ENCODE assay signal across 18 cellular contexts in genomic region chr1:99726818-99727217, GRCh38. TPM values are rescaled to one million over a fixed set of nuclear protein-coding genes. Genes with fewer than 3 reads are reported as not detected.
DNase-seq lines count a peak whose midpoint lies in the region; ATAC-seq and TF ChIP-seq lines count a peak whose summit lies in the region.
"Had no signal": no experiment of that assay in that cellular context is flagged by ENCODE, and none has a peak within 500 bp of the region (broad histone marks: within the 10 kb centered on the region; RNA-seq: fewer than 3 reads in every experiment).

No MANE protein-coding gene starts in this region.

- H3K36me3 ChIP-seq in SK-N-SH (replicated peaks in 1 of 2; ENCODE audit: control insufficient read depth in 1 of 2, insufficient read depth in 2 of 2, low read length in 1 of 2) (no peaks in the 10 kb centered on the region), right lobe of liver (peaks cover 0 to 40% (median 7%) of the 10 kb centered on the region in 4 donors), transverse colon (no peaks in the 10 kb centered on the region)
- H3K36me3 ChIP-seq: BLaER1, HAP-1 had no signal

- H3K27me3 ChIP-seq in SK-N-SH (ENCODE audit: insufficient read depth) (no peaks in the 10 kb centered on the region), right lobe of liver (no peaks in the 10 kb centered on the region), transverse colon (no peaks in the 10 kb centered on the region)
- H3K27me3 ChIP-seq: BLaER1 had no signal

- no peaks in the 10 kb centered on the region for H3K79me2 ChIP-seq in SK-N-SH (ENCODE audit: insufficient read depth)

- H3F3A ChIP-seq in SK-N-SH (replicated peaks; ENCODE audit: insufficient read depth) = peaks cover 30% of the 10 kb centered on the region

- H3K9ac ChIP-seq in SK-N-SH = no peak overlapping the region
- H3K9ac ChIP-seq: BLaER1 had no signal

- DNase-seq in SK-N-SH (no peak), left colon (peak in 1 of 2 donors; percentile 12), right lobe of liver (no peak), transverse colon (peak; percentile 22), midbrain (lab: John Stamatoyannopoulos, UW) (no peak)
- DNase-seq: CD4-positive, alpha-beta memory T cell; DMS153; DMS79; GDM1; IMR-90 had no signal

- H3K4me3 ChIP-seq in SK-N-SH (ENCODE audit: low read depth in 2 of 2, low read length in 1 of 2) (no peak overlapping the region), right lobe of liver (no peak overlapping the region), transverse colon (no peak overlapping the region)
- H3K4me3 ChIP-seq: A549, BLaER1, HAP-1 had no signal

- H3K4me2 ChIP-seq in SK-N-SH = no peak overlapping the region
- H3K4me2 ChIP-seq: A549, BLaER1 had no signal

- TF ChIP-seq POLR2A in right lobe of liver (IDR thresholded peaks at IDR 0.05) (no peak), transverse colon (IDR thresholded peaks at IDR 0.05) (no peak)

- 92% methylated on average over 2 of the region's 2 CpGs for WGBS in SK-N-SH (ENCODE audit: low lambda C conversion rate)
- WGBS in right lobe of liver (ENCODE audit: insufficient coverage, low coverage, low lambda C conversion rate, missing lambda C conversion rate) = 26% methylated on average over 2 of the region's 2 CpGs
- WGBS in transverse colon (ENCODE audit: low coverage in 1 of 2), 2 donors = 47 to 49% methylated on average over 2 of the region's 2 CpGs

- no peaks in the 10 kb centered on the region for H3K9me3 ChIP-seq in SK-N-SH
- H3K9me3 ChIP-seq in right lobe of liver = no peaks in the 10 kb centered on the region
- H3K9me3 ChIP-seq in transverse colon = no peaks in the 10 kb centered on the region
- H3K9me3 ChIP-seq: A549, BLaER1, HAP-1 had no signal

- H3K9me2 ChIP-seq in SK-N-SH = no peaks in the 10 kb centered on the region

- TF ChIP-seq EP300 in SK-N-SH (IDR thresholded peaks at IDR 0.05; ENCODE audit: borderline replicate concordance in 1 of 2, low read depth in 1 of 2, low read length in 1 of 2) (no peak), transverse colon (IDR thresholded peaks at IDR 0.05; ENCODE audit: low read depth) (no peak)

- POLR2A ChIA-PET in SK-N-SH (lab: Yijun Ruan, JAX) = no interaction called here

- intact Hi-C loops in left colon (cut with DNase I, micrococcal nuclease) = no loop called here
- intact Hi-C loops in right lobe of liver (cut with DNase I) = no loop called here
- intact Hi-C loops in transverse colon (cut with DNase I; ENCODE audit: low total_unique reads) = no loop called here

- H4K20me1 ChIP-seq in SK-N-SH (ENCODE audit: insufficient read depth) = no peaks in the 10 kb centered on the region
- H4K20me1 ChIP-seq: BLaER1 had no signal

- CTCF ChIA-PET in SK-N-SH (lab: Yijun Ruan, JAX) = interaction anchor here (0.5 to 1.0 kb wide), 3 partner anchors 20 to 1217 kb away, joined by 3 to 4 read pairs (median 3); no protein-coding TSS in a partner anchor

- TF ChIP-seq CTCF in SK-N-SH (IDR thresholded peaks at IDR 0.05) (no peak), right lobe of liver (IDR thresholded peaks at IDR 0.05) (no peak), transverse colon (IDR thresholded peaks at IDR 0.05) (no peak)

- in situ Hi-C loops in transverse colon (cut with MboI; ENCODE audit: low pct_ligation_motif_present in 1 of 4, low pct_unique_long_range_greater_than_20kb in 1 of 4, low sequenced_read_pairs in 3 of 4) = no loop called here

- H3K27ac ChIP-seq in SK-N-SH (ENCODE audit: low read depth in 2 of 2, low read length in 1 of 2) (no peak overlapping the region), right lobe of liver (no peak overlapping the region), transverse colon (peak overlapping the region in 1 of 4 donors; percentile 29)
- H3K27ac ChIP-seq: 22Rv1, A549, BLaER1, HL-60 had no signal

- ATAC-seq in SK-N-SH treated with all-trans-retinoic acid at 6 μM for 48 hours (no peak), left colon (peak; percentile 98), right lobe of liver (peak; percentile 70 to 88 (median 81)), HG02588 (IDR thresholded peaks at IDR 0.05; ENCODE audit: unreplicated experiment) (no peak), GM21390 (IDR thresholded peaks at IDR 0.05; ENCODE audit: unreplicated experiment) (no peak)
- ATAC-seq: A549 had no signal

- peak overlapping the region; percentile 37; the same call in 1 of the 2 replicates for H2AFZ ChIP-seq in SK-N-SH (ENCODE audit: low read depth)

- H3K4me1 ChIP-seq in SK-N-SH (ENCODE audit: control insufficient read depth in 1 of 2, insufficient read depth in 2 of 2, low read depth in 1 of 2, low read length in 1 of 2) (peaks cover 0 to 25% of the 10 kb centered on the region in 2 experiments; a peak in 2 of 4 replicates), right lobe of liver (peaks cover 0 to 23% (median 1%) of the 10 kb centered on the region in 4 donors), transverse colon (peaks cover 0 to 10% (median 0%) of the 10 kb centered on the region in 4 donors)
- H3K4me1 ChIP-seq: A549, HAP-1 had no signal

- no peak for TF ChIP-seq RAD21 in SK-N-SH (IDR thresholded peaks at IDR 0.05; ENCODE audit: low read length)

TF ChIP-seq in SK-N-SH, 30 proteins besides CTCF, POLR2A, EP300 and RAD21 (continues in another document):
- TF ChIP-seq ZBTB33 (IDR thresholded peaks at IDR 0.05; ENCODE audit: borderline replicate concordance, low read depth) = no peak
- no peak for TF ChIP-seq GATA2 (CRISPR knock-in tag; IDR thresholded peaks at IDR 0.05)
- TF ChIP-seq POLR2AphosphoS5 (IDR thresholded peaks at IDR 0.05; ENCODE audit: low read depth, low read length) = no peak
- TF ChIP-seq SIN3A (IDR thresholded peaks at IDR 0.05; ENCODE audit: borderline replicate concordance, low read depth, low read length) = no peak
- TF ChIP-seq ELF1 (IDR thresholded peaks at IDR 0.05) = no peak
- TF ChIP-seq MEF2A (IDR thresholded peaks at IDR 0.05; ENCODE audit: borderline replicate concordance, low read depth) = no peak
- TF ChIP-seq, protein P1, sequence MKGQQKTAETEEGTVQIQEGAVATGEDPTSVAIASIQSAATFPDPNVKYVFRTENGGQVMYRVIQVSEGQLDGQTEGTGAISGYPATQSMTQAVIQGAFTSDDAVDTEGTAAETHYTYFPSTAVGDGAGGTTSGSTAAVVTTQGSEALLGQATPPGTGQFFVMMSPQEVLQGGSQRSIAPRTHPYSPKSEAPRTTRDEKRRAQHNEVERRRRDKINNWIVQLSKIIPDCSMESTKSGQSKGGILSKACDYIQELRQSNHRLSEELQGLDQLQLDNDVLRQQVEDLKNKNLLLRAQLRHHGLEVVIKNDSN (IDR thresholded peaks at IDR 0.05; ENCODE audit: borderline replicate concordance, low read depth) = no peak
- TF ChIP-seq EZH2phosphoT487 (IDR thresholded peaks at IDR 0.05; ENCODE audit: borderline replicate concordance, low read depth) = no peak

TF ChIP-seq in SK-N-SH treated with all-trans-retinoic acid at 6 μM for 48 hours, 23 proteins besides CTCF, POLR2A, EP300 and RAD21:
- TF ChIP-seq TOX (CRISPR knock-in tag; IDR thresholded peaks at IDR 0.05; ENCODE audit: borderline replicate concordance) = no peak
- TF ChIP-seq CSDC2 (CRISPR knock-in tag; IDR thresholded peaks at IDR 0.05) = no peak
- TF ChIP-seq SNAI2 (CRISPR knock-in tag; IDR thresholded peaks at IDR 0.05) = no peak
- TF ChIP-seq ARNTL (CRISPR knock-in tag; IDR thresholded peaks at IDR 0.05; ENCODE audit: borderline replicate concordance, low read depth) = no peak
- TF ChIP-seq OSR1 (CRISPR knock-in tag; IDR thresholded peaks at IDR 0.05) = no peak
- TF ChIP-seq TCF4 (CRISPR knock-in tag; IDR thresholded peaks at IDR 0.05; ENCODE audit: borderline replicate concordance) = no peak
- no peak for TF ChIP-seq BACH2 (CRISPR knock-in tag; IDR thresholded peaks at IDR 0.05; ENCODE audit: borderline replicate concordance)
- TF ChIP-seq TSHZ2 (CRISPR knock-in tag; IDR thresholded peaks at IDR 0.05) = no peak
- TF ChIP-seq ESRRG (CRISPR knock-in tag; IDR thresholded peaks at IDR 0.05) = no peak
- no peak for TF ChIP-seq ZNF565 (CRISPR knock-in tag; conservative IDR thresholded peaks at IDR 0.05; ENCODE audit: low read depth)

RNA-seq across cellular contexts. Expression of gene FRRS1, which starts 39.6 kb away (rescaled TPM):
- 1.9 and 2.7 TPM in 2 replicates for polyA plus RNA-seq in SK-N-SH (2012; rRNA removed)
- polyA plus RNA-seq in SK-N-SH (2012; cell fraction: cytosol; rRNA removed) = 1.8 and 2.3 TPM in 2 replicates
- 0.80 and 1.8 TPM in 2 replicates for polyA plus RNA-seq in SK-N-SH (2012; cell fraction: nucleus; rRNA removed)
- total RNA-seq in left colon = 10 to 100 TPM; 12.3 to 22.9 TPM
- total RNA-seq in right lobe of liver = 10 to 100 TPM; 19.6 to 44.0 (median 31.4) TPM
- 10 to 100 TPM in 2 of 4 donors, 1 to 10 TPM in 2; 3.0 to 32.4 (median 18.9) TPM for total RNA-seq in transverse colon
- polyA plus RNA-seq: CD4-positive, alpha-beta memory T cell had no signal

Comparison
In these comparisons a context has a peak if more than half of its experiments do, and no peak if none do; other contexts are left out.
1. ATAC-seq: peak in left colon (single experiment) and right lobe of liver (4 of 4); none in SK-N-SH treated with all-trans-retinoic acid at 6 μM for 48 hours (single experiment), HG02588 (single experiment) and GM21390 (single experiment).